Comparison of ENCODE assay signal across 24 cellular contexts in genomic region chr22:27734066-27734465, GRCh38.
"Had no signal": no experiment of that assay in that cellular context is flagged by ENCODE, and none has a peak within 500 bp of the region (broad histone marks: within the 10 kb centered on the region; RNA-seq: fewer than 3 reads in every experiment).

No MANE protein-coding gene starts in this region.

- DNase-seq: dorsolateral prefrontal cortex; effector CD4-positive, alpha-beta T cell; head of caudate nucleus; kidney; left lung; mesenchymal stem cell; mucosa of descending colon; naive B cell; nucleus accumbens; retina; right lobe of liver; stimulated activated CD4-positive, alpha-beta T cell treated with anti-CD3 and anti-CD28 coated beads, Interleukin-12 subunit alpha, Interleukin-12 subunit beta, amount 100 ng/mL, for 4 hours; stimulated activated CD4-positive, alpha-beta T cell treated with anti-CD3 and anti-CD28 coated beads, Interleukin-1b, Interleukin-23, amount 100 ng/mL, for 48 hours; stimulated activated CD4-positive, alpha-beta T cell treated with anti-CD3 and anti-CD28 coated beads, Interleukin-4, amount 100 ng/mL, for 1 hour; stimulated activated CD8-positive, alpha-beta memory T cell treated with anti-CD3 and anti-CD28 coated beads, Interleukin-4, amount 100 ng/mL, for 48 hours; stimulated activated naive CD4-positive, alpha-beta T cell treated with Interleukin-2 at 50 U/mL for 16 hours; stomach; thyroid gland; trophoblast cell had no signal

- FAIRE-seq: colon, frontal cortex, kidney had no signal

- ATAC-seq: left lung, mucosa of descending colon, right lobe of liver had no signal

- H3K4me3 Mint-ChIP-seq: mesothelial cell of epicardium; naive B cell; natural killer cell treated with Interleukin-12 subunit alpha and Interleukin-12 subunit beta and Interleukin-15 and Interleukin-18, amount 100 ng/mL, for 72 hours; neural crest cell had no signal

- H3K4me1 Mint-ChIP-seq: mesothelial cell of epicardium, naive B cell had no signal

- H3K36me3 Mint-ChIP-seq: mesothelial cell of epicardium; naive B cell; natural killer cell treated with Interleukin-12 subunit alpha and Interleukin-12 subunit beta and Interleukin-15 and Interleukin-18, amount 100 ng/mL, for 72 hours had no signal

- H3K27ac Mint-ChIP-seq: mesothelial cell of epicardium; naive B cell; natural killer cell treated with Interleukin-12 subunit alpha and Interleukin-12 subunit beta and Interleukin-15 and Interleukin-18, amount 100 ng/mL, for 72 hours had no signal
